In genomic region chr9:136623849-136624183, GRCh38 we compare ENCODE assay signal across 1 cellular context.
TF ChIP-seq lines count a peak whose summit lies in the region.

No MANE protein-coding gene starts in this region.

TF ChIP-seq in HCT116, 20 proteins besides CTCF, POLR2A, EP300 and RAD21 (continued from another document):
- TF ChIP-seq SP1 (IDR thresholded peaks at IDR 0.05; ENCODE audit: low read depth) = no peak
- no peak for TF ChIP-seq EGR1 (IDR thresholded peaks at IDR 0.05; ENCODE audit: low read depth)
- TF ChIP-seq CBX3 (IDR thresholded peaks at IDR 0.05; ENCODE audit: low read depth) = no peak
- no peak for TF ChIP-seq EZH2 (IDR thresholded peaks at IDR 0.05)
- no peak for TF ChIP-seq ZBTB33 (IDR thresholded peaks at IDR 0.05; ENCODE audit: extremely low read depth, insufficient replicate concordance, low read length)
